21 cellular contexts compared by ENCODE assay signal in the genomic region with DNA sequence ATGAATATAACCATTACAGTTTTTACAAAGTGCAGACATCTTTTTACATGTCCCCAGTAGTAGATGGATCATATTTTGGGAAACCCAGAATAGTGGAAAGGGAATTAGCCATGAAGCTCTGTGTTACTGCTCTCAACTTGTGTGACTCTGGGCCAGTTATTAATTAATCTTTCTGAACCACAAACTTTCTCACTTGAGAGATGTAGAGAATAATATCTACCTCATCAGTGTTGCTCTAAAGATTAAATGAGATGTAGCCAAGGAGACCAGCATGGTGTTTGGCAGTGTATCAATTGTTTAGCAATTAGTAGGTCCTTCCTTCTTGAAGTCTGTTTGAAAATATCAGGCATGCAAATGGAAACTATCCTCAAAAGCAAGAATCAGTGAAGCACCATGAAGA.
DNase-seq lines count a peak whose midpoint lies in the region; ATAC-seq and TF ChIP-seq lines count a peak whose summit lies in the region.
"Had no signal": no experiment of that assay in that cellular context is flagged by ENCODE, and none has a peak within 500 bp of the region (broad histone marks: within the 10 kb centered on the region; RNA-seq: fewer than 3 reads in every experiment).

No MANE protein-coding gene starts in this region.

- no peaks in the 10 kb centered on the region for H3K27me3 ChIP-seq in right atrium auricular region
- H3K27me3 ChIP-seq: gastrocnemius medialis, tibial artery had no signal

- ATAC-seq in GM19395 (IDR thresholded peaks at IDR 0.05; ENCODE audit: unreplicated experiment) (peak; percentile 77), HG02763 (IDR thresholded peaks at IDR 0.05; ENCODE audit: unreplicated experiment) (peak; percentile 81), HG03442 (IDR thresholded peaks at IDR 0.05; ENCODE audit: unreplicated experiment) (peak; percentile 57), GM21515 (IDR thresholded peaks at IDR 0.05; ENCODE audit: unreplicated experiment) (no peak), GM19455 (IDR thresholded peaks at IDR 0.05; ENCODE audit: unreplicated experiment) (no peak)
- ATAC-seq: gastrocnemius medialis, K562, right cardiac atrium had no signal

- no peaks in the 10 kb centered on the region for H3K9me3 ChIP-seq in right atrium auricular region
- H3K9me3 ChIP-seq: gastrocnemius medialis, tibial artery had no signal

- no peak for TF ChIP-seq CTCF in right atrium auricular region (IDR thresholded peaks at IDR 0.05)

- H3K36me3 ChIP-seq in right atrium auricular region: no peaks in the 10 kb centered on the region
- H3K36me3 ChIP-seq: gastrocnemius medialis, tibial artery had no signal

- no peak for DNase-seq in right atrium auricular region (ENCODE audit: low spot score)
- DNase-seq in Kasumi-1 (lab: John Stamatoyannopoulos, UW): no peak
- DNase-seq: activated CD4-positive, alpha-beta T cell treated with anti-CD3 and anti-CD28 coated beads for 48 hours; amniotic stem cell; CD4-positive, CD25-positive, alpha-beta regulatory T cell; gastrocnemius medialis; mammary epithelial cell; NCI-H1105; NCI-H2227 treated with DMSO at 0.1 percent for 48 hours; nephron progenitor cell; right cardiac atrium; Right ventricle myocardium superior; stimulated activated CD4-positive, alpha-beta T cell treated with anti-CD3 and anti-CD28 coated beads, Interleukin-2, amount 100 ng/mL, for 48 hours; T-helper 9 cell; tibial artery had no signal

- H3K4me3 ChIP-seq in right atrium auricular region: no peak overlapping the region
- H3K4me3 ChIP-seq: gastrocnemius medialis, K562, tibial artery had no signal

- H3K27ac ChIP-seq in right atrium auricular region: no peak overlapping the region
- H3K27ac ChIP-seq: gastrocnemius medialis, tibial artery had no signal

- no peaks in the 10 kb centered on the region for H3K4me1 ChIP-seq in right atrium auricular region
- H3K4me1 ChIP-seq: gastrocnemius medialis, tibial artery had no signal

Comparison
In these comparisons a context has a peak if more than half of its experiments do, and no peak if none do; other contexts are left out.
1. ATAC-seq: peak in GM19395 (single experiment), HG02763 (single experiment) and HG03442 (single experiment); none in GM21515 (single experiment) and GM19455 (single experiment).